Comparison of ENCODE assay signal across 14 cellular contexts in genomic region chr11:111086058-111086457, GRCh38.
DNase-seq lines count a peak whose midpoint lies in the region; TF ChIP-seq lines count a peak whose summit lies in the region.
"Had no signal": no experiment of that assay in that cellular context is flagged by ENCODE, and none has a peak within 500 bp of the region (broad histone marks: within the 10 kb centered on the region; RNA-seq: fewer than 3 reads in every experiment).

No MANE protein-coding gene starts in this region.

- H3K4me2 ChIP-seq in mesendoderm (ENCODE audit: low read length): no peak overlapping the region

- H3K36me3 ChIP-seq in mesendoderm (ENCODE audit: control insufficient read depth, insufficient read depth, low read length): no peaks in the 10 kb centered on the region
- H3K36me3 ChIP-seq: sigmoid colon had no signal

- peaks cover 19% of the 10 kb centered on the region for H3K27me3 Mint-ChIP-seq in activated naive CD4-positive, alpha-beta T cell treated with anti-CD3 and anti-CD28 coated beads, Interleukin-2, amount 10 ng/mL, durations not matched to agents 7 days and 5 days
- no peaks in the 10 kb centered on the region; the same call in 1 of the 2 replicates for H3K27me3 Mint-ChIP-seq in HFFc6 (ENCODE audit: insufficient read depth)
- H3K27me3 Mint-ChIP-seq: activated B cell treated with CpG ODN at 0.5 μM for 24 hours had no signal

- no peaks in the 10 kb centered on the region for H3K9me3 Mint-ChIP-seq in activated naive CD4-positive, alpha-beta T cell treated with anti-CD3 and anti-CD28 coated beads, Interleukin-2, amount 10 ng/mL, durations not matched to agents 7 days and 5 days
- H3K9me3 Mint-ChIP-seq in HFFc6: no peaks in the 10 kb centered on the region
- H3K9me3 Mint-ChIP-seq: activated B cell treated with CpG ODN at 0.5 μM for 24 hours had no signal

- WGBS in mesendoderm (ENCODE audit: extremely low coverage, insufficient coverage, low lambda C conversion rate): no CpG with 5 or more reads among the region's 5 CpGs

- no peak overlapping the region for H3K27ac Mint-ChIP-seq in activated naive CD4-positive, alpha-beta T cell treated with anti-CD3 and anti-CD28 coated beads, Interleukin-2, amount 10 ng/mL, durations not matched to agents 7 days and 5 days
- H3K27ac Mint-ChIP-seq in HFFc6: no peak overlapping the region
- H3K27ac Mint-ChIP-seq: activated B cell treated with CpG ODN at 0.5 μM for 24 hours had no signal

- H3K27ac ChIP-seq in mesendoderm (ENCODE audit: low read depth, low read length): no peak overlapping the region
- H3K27ac ChIP-seq: sigmoid colon had no signal

- no peak overlapping the region for H3K4me3 ChIP-seq in mesendoderm (ENCODE audit: low read length)
- H3K4me3 ChIP-seq: mucosa of descending colon, sigmoid colon had no signal

- no peak overlapping the region for H2AK5ac ChIP-seq in mesendoderm (ENCODE audit: low read length)

- no peak overlapping the region for H3K23ac ChIP-seq in mesendoderm (ENCODE audit: low read length)

- H4K8ac ChIP-seq in mesendoderm (ENCODE audit: low read depth, low read length): no peak overlapping the region

- no peaks in the 10 kb centered on the region for H3K4me1 ChIP-seq in mesendoderm (ENCODE audit: control insufficient read depth, low read depth, low read length)
- H3K4me1 ChIP-seq: Caco-2 had no signal

- H3K4ac ChIP-seq in mesendoderm (ENCODE audit: low read depth, low read length): no peak overlapping the region

- H3K36me3 Mint-ChIP-seq in activated naive CD4-positive, alpha-beta T cell treated with anti-CD3 and anti-CD28 coated beads, Interleukin-2, amount 10 ng/mL, durations not matched to agents 7 days and 5 days: no peaks in the 10 kb centered on the region
- H3K36me3 Mint-ChIP-seq in HFFc6 (ENCODE audit: low read depth): no peaks in the 10 kb centered on the region

- no peak overlapping the region for H4K5ac ChIP-seq in mesendoderm (ENCODE audit: low read length)

- H3K9ac ChIP-seq in mesendoderm (ENCODE audit: low read length): no peak overlapping the region

- no peaks in the 10 kb centered on the region for H3K27me3 ChIP-seq in mesendoderm (ENCODE audit: insufficient read depth, low read length, poor library complexity)
- H3K27me3 ChIP-seq: sigmoid colon had no signal

- no peak overlapping the region for H3K56ac ChIP-seq in mesendoderm (ENCODE audit: low read length)

- H3K79me1 ChIP-seq in mesendoderm (ENCODE audit: low read length): no peaks in the 10 kb centered on the region

- H2BK15ac ChIP-seq in mesendoderm (replicated peaks; ENCODE audit: low read depth): no peak overlapping the region

- no peak overlapping the region for H3K4me3 Mint-ChIP-seq in activated naive CD4-positive, alpha-beta T cell treated with anti-CD3 and anti-CD28 coated beads, Interleukin-2, amount 10 ng/mL, durations not matched to agents 7 days and 5 days
- no peak overlapping the region for H3K4me3 Mint-ChIP-seq in HFFc6
- H3K4me3 Mint-ChIP-seq: activated B cell treated with CpG ODN at 0.5 μM for 24 hours had no signal

- TF ChIP-seq CTCF in HFFc6 (IDR thresholded peaks at IDR 0.05): no peak

- no peaks in the 10 kb centered on the region for H3K79me2 ChIP-seq in mesendoderm (ENCODE audit: control insufficient read depth, insufficient read depth, low read length)

- no peaks in the 10 kb centered on the region for H3K4me1 Mint-ChIP-seq in activated naive CD4-positive, alpha-beta T cell treated with anti-CD3 and anti-CD28 coated beads, Interleukin-2, amount 10 ng/mL, durations not matched to agents 7 days and 5 days
- H3K4me1 Mint-ChIP-seq in HFFc6 (ENCODE audit: low read depth): no peaks in the 10 kb centered on the region

- no peak overlapping the region for H2BK120ac ChIP-seq in mesendoderm (ENCODE audit: low read depth, low read length)

- CTCF ChIA-PET in activated naive CD4-positive, alpha-beta T cell treated with anti-CD3 and anti-CD28 coated beads, Interleukin-2, amount 10 ng/mL, durations not matched to agents 7 days and 5 days (lab: Charles Lee): no interaction called here

- no peak overlapping the region for H2BK5ac ChIP-seq in mesendoderm (ENCODE audit: low read length)

- H3K18ac ChIP-seq in mesendoderm (ENCODE audit: low read length): no peak overlapping the region

- DNase-seq in DMS79 (lab: John Stamatoyannopoulos, UW) (peak; percentile 96), NCI-H1092 (lab: John Stamatoyannopoulos, UW) (peak; percentile 98), NCI-H774 (lab: John Stamatoyannopoulos, UW) (peak; percentile 85), mesendoderm (peak; percentile 57), HFFc6 (no peak)
- DNase-seq in activated CD4-positive, alpha-beta T cell treated with anti-CD3 and anti-CD28 coated beads, Interleukin-2, amount 50 U/mL, for 48 hours: no peak
- DNase-seq in activated naive CD4-positive, alpha-beta T cell treated with anti-CD3 and anti-CD28 coated beads, Interleukin-2, amount 10 ng/mL, durations not matched to agents 7 days and 5 days: no peak
- DNase-seq: activated B cell treated with CpG ODN at 0.5 μM for 24 hours; amniotic stem cell; Caco-2; left cardiac atrium; mucosa of descending colon; sigmoid colon; stimulated activated CD4-positive, alpha-beta T cell treated with anti-CD3 and anti-CD28 coated beads, Interleukin-2, amount 100 ng/mL, for 48 hours had no signal

Comparison
In these comparisons a context has a peak if more than half of its experiments do, and no peak if none do; other contexts are left out.
1. DNase-seq: peak in DMS79 (single experiment), NCI-H1092 (single experiment), NCI-H774 (single experiment) and mesendoderm (single experiment); none in activated CD4-positive, alpha-beta T cell treated with anti-CD3 and anti-CD28 coated beads, Interleukin-2, amount 50 U/mL, for 48 hours (0 of 2), activated naive CD4-positive, alpha-beta T cell treated with anti-CD3 and anti-CD28 coated beads, Interleukin-2, amount 10 ng/mL, durations not matched to agents 7 days and 5 days (single experiment) and HFFc6 (single experiment).